8 cellular contexts compared by ENCODE assay signal in the genomic region with DNA sequence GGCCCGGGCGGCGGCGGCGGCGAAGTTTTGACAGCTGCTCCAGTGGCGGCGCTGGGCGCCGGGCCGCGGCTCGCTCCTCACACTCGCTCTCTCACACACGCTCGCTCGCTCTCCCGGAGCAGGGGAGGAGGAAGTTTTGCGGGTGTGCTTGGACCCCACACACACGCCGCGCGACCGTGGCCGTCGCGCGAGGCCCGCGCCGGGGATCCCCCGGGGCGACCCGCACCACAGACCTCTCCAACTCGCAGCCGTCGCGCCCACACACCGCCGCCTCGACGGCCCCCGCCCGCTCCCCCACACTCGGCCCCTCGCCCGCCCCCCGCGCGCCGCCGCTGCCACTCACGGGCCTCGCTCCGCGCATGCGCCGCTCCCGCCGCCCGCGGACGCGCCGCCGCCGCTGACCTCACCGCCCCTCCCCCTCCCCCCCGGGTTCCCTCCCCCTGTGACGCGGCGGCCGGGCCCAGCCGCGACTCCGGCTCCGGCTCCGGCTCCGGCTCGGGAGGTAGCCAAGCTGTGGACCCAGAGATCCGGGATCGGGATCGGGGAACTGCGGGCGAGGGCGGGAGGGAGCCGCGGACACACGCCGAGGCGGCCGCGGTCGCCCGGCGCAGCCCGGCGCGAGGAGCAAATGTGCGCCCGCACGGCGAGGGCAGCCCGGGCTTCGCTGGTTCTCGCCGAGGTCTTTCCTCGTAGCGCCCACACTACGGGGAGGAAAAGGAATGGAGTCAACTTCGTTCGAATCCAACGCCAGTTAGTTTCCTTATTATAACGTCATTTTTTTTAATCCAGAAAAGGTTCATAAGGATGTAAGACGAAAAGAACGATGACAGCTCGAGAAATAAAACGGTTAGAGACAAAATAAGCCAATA. TPM values are rescaled to one million over a fixed set of nuclear protein-coding genes. Genes with fewer than 3 reads are reported as not detected.
DNase-seq lines count a peak whose midpoint lies in the region; ATAC-seq and TF ChIP-seq lines count a peak whose summit lies in the region.

No MANE protein-coding gene starts in this region.

- peak; percentile 92 for ATAC-seq in gastroesophageal sphincter

- peak overlapping the region; percentile 85 for H3K27ac ChIP-seq in SJSA1
- H3K27ac ChIP-seq in gastroesophageal sphincter: peak overlapping the region; percentile 99 to 100 (median 99)
- peak overlapping the region; percentile 97 for H3K27ac ChIP-seq in neutrophil
- peak overlapping the region; percentile 88 for H3K27ac ChIP-seq in substantia nigra (ENCODE audit: low read depth, low read length, poor library complexity, severe bottlenecking)

- H3K36me3 ChIP-seq in ES-I3 (ENCODE audit: insufficient read depth, low read length) (no peaks in the 10 kb centered on the region), H7 (replicated peaks; ENCODE audit: control insufficient read depth, insufficient read depth, low read length) (no peaks in the 10 kb centered on the region), MG63 (no peaks in the 10 kb centered on the region), SJSA1 (no peaks in the 10 kb centered on the region), gastroesophageal sphincter (no peaks in the 10 kb centered on the region), neutrophil (no peaks in the 10 kb centered on the region)

- TF ChIP-seq POLR2A in gastroesophageal sphincter (IDR thresholded peaks at IDR 0.05): peak; percentile 25 to 49

- H3K27me3 Mint-ChIP-seq in activated naive CD4-positive, alpha-beta T cell treated with anti-CD3 and anti-CD28 coated beads for 36 hours (ENCODE audit: low read depth): no peaks in the 10 kb centered on the region

- no peaks in the 10 kb centered on the region for H3K9me3 Mint-ChIP-seq in activated naive CD4-positive, alpha-beta T cell treated with anti-CD3 and anti-CD28 coated beads for 36 hours

- H3K36me3 Mint-ChIP-seq in activated naive CD4-positive, alpha-beta T cell treated with anti-CD3 and anti-CD28 coated beads for 36 hours (ENCODE audit: low read depth): no peaks in the 10 kb centered on the region

- H3K4me3 ChIP-seq in H7 (ENCODE audit: insufficient read depth, low read depth, low read length) (peak overlapping the region; percentile 79), MG63 (peak overlapping the region; percentile 50), SJSA1 (peak overlapping the region; percentile 73), gastroesophageal sphincter (peak overlapping the region; percentile 93 to 98), neutrophil (ENCODE audit: low read depth in 1 of 2, low read length in 1 of 2) (peak overlapping the region; percentile 72 to 84)

- intact Hi-C loops in activated naive CD4-positive, alpha-beta T cell treated with anti-CD3 and anti-CD28 coated beads for 36 hours (cut with micrococcal nuclease): loop anchor here (1.0 to 10.0 kb wide), 4 partner anchors 27 to 802 kb away; a partner anchor contains a TSS

- 0 to 1% methylated on average over 14 of the region's 118 CpGs for WGBS in gastroesophageal sphincter (ENCODE audit: low coverage in 1 of 2), 2 donors

- no peaks in the 10 kb centered on the region for H3K9me3 ChIP-seq in ES-I3 (ENCODE audit: control insufficient read depth, insufficient read depth, low read length)
- no peaks in the 10 kb centered on the region for H3K9me3 ChIP-seq in MG63
- H3K9me3 ChIP-seq in SJSA1 (replicated peaks): no peaks in the 10 kb centered on the region
- H3K9me3 ChIP-seq in gastroesophageal sphincter: no peaks in the 10 kb centered on the region
- no peaks in the 10 kb centered on the region for H3K9me3 ChIP-seq in neutrophil

- H3K4me1 ChIP-seq in ES-I3 (ENCODE audit: insufficient read depth, low read length): peaks cover 4% of the 10 kb centered on the region
- H3K4me1 ChIP-seq in SJSA1 (replicated peaks): no peaks in the 10 kb centered on the region
- H3K4me1 ChIP-seq in gastroesophageal sphincter: peaks cover 0 to 31% (median 7%) of the 10 kb centered on the region in 3 donors
- H3K4me1 ChIP-seq in neutrophil (ENCODE audit: control insufficient read depth in 1 of 2, insufficient read depth in 1 of 2, low read depth in 1 of 2, low read length in 1 of 2): peaks cover 32 to 33% of the 10 kb centered on the region in 2 experiments

- no peak for TF ChIP-seq CTCF in gastroesophageal sphincter (IDR thresholded peaks at IDR 0.05)
- TF ChIP-seq CTCF in neutrophil (IDR thresholded peaks at IDR 0.05): no peak

- H3K4me3 Mint-ChIP-seq in activated naive CD4-positive, alpha-beta T cell treated with anti-CD3 and anti-CD28 coated beads for 36 hours: peak overlapping the region; percentile 74

- peaks cover 21% of the 10 kb centered on the region for H3K4me1 Mint-ChIP-seq in activated naive CD4-positive, alpha-beta T cell treated with anti-CD3 and anti-CD28 coated beads for 36 hours (ENCODE audit: low read depth)

- peak overlapping the region; percentile 78 for H3K27ac Mint-ChIP-seq in activated naive CD4-positive, alpha-beta T cell treated with anti-CD3 and anti-CD28 coated beads for 36 hours

- CTCF ChIA-PET in activated naive CD4-positive, alpha-beta T cell treated with anti-CD3 and anti-CD28 coated beads for 36 hours (lab: Charles Lee): no interaction called here

- H3K27me3 ChIP-seq in H7 (ENCODE audit: control insufficient read depth, insufficient read depth, low read length) (no peaks in the 10 kb centered on the region), MG63 (no peaks in the 10 kb centered on the region), SJSA1 (replicated peaks) (no peaks in the 10 kb centered on the region), gastroesophageal sphincter (no peaks in the 10 kb centered on the region), neutrophil (no peaks in the 10 kb centered on the region)

- no peak for TF ChIP-seq EP300 in gastroesophageal sphincter (IDR thresholded peaks at IDR 0.05)

- DNase-seq in H7 (peak; percentile 98), MG63 (peak; percentile 87), SJSA1 (ENCODE audit: low read depth in 1 of 2, low spot score in 2 of 2) (peak; percentile 90 to 94), substantia nigra (lab: John Stamatoyannopoulos, UW) (peak; percentile 49 to 96 (median 87))
- DNase-seq in activated naive CD4-positive, alpha-beta T cell treated with anti-CD3 and anti-CD28 coated beads for 36 hours: peak; percentile 88

- peak overlapping the region; percentile 62 for H3K9ac ChIP-seq in ES-I3 (ENCODE audit: low read depth, low read length)

RNA-seq across cellular contexts. Expression of a gene that starts 0.7 kb away (rescaled TPM):
- 8.5 and 14.6 TPM in 2 replicates for total RNA-seq in H7 (2014; rRNA removed; shearing (Covaris generic))
- 2.5 and 8.7 TPM in 2 replicates for total RNA-seq in MG63 (2014; rRNA removed; shearing (Covaris generic); ENCODE audit: low replicate concordance)
- total RNA-seq in SJSA1 (2014; rRNA removed; shearing (Covaris generic)): 20.4 and 34.2 TPM in 2 replicates
- 10 to 100 TPM; 33.8 to 36.1 TPM for total RNA-seq in activated naive CD4-positive, alpha-beta T cell treated with anti-CD3 and anti-CD28 coated beads for 36 hours
- 10 to 100 TPM; 63.0 to 84.8 (median 75.5) TPM for total RNA-seq in gastroesophageal sphincter

Comparison
In these comparisons a context has a peak if more than half of its experiments do, and no peak if none do; other contexts are left out.
1. Peak in every context shown above with its lines: DNase-seq, ATAC-seq, H3K4me3 ChIP-seq and H3K27ac ChIP-seq.